Comparison of ENCODE assay signal across 1 cellular context in the genomic region with DNA sequence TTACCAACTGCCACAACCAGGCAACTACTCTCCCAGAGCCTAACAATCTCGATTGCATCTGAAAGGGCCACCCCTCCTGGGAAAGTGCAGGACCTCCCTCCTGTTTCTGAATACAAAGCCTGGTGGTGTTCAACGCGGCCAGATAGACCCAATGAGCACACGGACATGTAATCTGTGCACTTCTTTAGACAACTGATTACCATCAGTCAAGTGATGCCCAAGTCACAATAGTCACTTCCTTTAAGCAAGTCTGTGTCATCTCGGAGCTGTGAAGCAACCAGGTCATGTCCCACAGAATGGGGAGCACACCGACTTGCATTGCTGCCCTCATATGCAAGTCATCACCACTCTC.
A peak's percentile ranks its signal among the peaks of the same experiment; 100 is the strongest.
TF ChIP-seq lines count a peak whose summit lies in the region.

No MANE protein-coding gene starts in this region.

TF ChIP-seq in GM12878, 131 proteins besides CTCF, POLR2A, EP300 and RAD21:
- TF ChIP-seq SIN3A (IDR thresholded peaks at IDR 0.05; ENCODE audit: low read depth, low read length) (no peak), CREB1 (IDR thresholded peaks at IDR 0.05; ENCODE audit: low read depth) (peak; percentile 56; the same call in 1 of the 2 replicates), RBBP5 (conservative IDR thresholded peaks at IDR 0.05) (no peak), TAF1 (IDR thresholded peaks at IDR 0.05; ENCODE audit: borderline replicate concordance, low read depth, low read length) (0 out of 2 replicates have a peak, but pooled peaks have one; percentile 11), PKNOX1 (IDR thresholded peaks at IDR 0.05) (0 out of 2 replicates have a peak, but pooled peaks have one; percentile 16), PML (IDR thresholded peaks at IDR 0.05; ENCODE audit: low read length) (0 out of 2 replicates have a peak, but pooled peaks have one; percentile 42), MYB (IDR thresholded peaks at IDR 0.05; ENCODE audit: borderline replicate concordance, low read depth, low read length) (no peak), ZBTB11 (CRISPR knock-in tag; IDR thresholded peaks at IDR 0.05) (0 out of 2 replicates have a peak, but pooled peaks have one; percentile 2), POLR2AphosphoS5 (IDR thresholded peaks at IDR 0.05; ENCODE audit: low read length) (no peak; the same call in 1 of the 2 replicates)
TF ChIP-seq in GM12878: peak in this region for 5.
